In the genomic region with DNA sequence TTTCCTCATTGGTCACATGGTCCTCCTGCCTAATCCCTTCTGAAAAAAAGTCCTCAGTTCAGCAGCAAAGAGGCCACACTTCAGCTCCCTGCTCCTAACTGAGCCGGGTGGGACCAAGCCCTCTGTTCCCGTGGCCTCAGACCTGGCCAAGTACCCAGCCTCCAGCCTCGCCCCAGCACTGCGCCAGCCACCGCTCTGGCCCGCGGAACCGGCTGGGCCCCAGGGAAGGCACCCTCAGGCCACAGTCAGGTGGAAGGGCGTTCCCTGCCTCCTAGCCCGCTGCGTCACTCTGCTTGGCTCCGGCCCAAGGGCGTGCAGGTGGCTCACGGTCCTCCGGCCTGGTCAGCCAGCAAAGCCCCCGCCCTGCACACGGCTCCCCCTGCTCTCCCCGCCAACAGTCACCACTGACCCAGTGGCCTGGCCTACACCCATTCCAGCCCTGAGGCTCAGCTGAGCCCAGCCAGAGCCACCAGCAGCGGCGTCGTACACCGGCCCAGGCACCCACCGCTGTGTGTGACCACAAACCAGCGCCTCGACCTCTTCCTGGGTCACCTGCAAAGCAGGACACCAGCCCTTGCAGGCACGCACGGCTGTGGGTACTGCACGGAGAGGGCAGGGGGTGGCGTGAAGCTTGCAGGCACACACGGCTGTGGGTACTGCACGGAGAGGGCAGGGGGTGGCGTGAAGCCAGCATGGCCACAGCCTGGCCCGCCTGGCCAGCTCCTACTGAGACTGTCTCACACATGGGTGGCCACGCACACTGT, we compare ENCODE assay signal across 11 cellular contexts. TPM values are rescaled to one million over a fixed set of nuclear protein-coding genes. Genes with fewer than 3 reads are reported as not detected.
DNase-seq lines count a peak whose midpoint lies in the region; ATAC-seq and TF ChIP-seq lines count a peak whose summit lies in the region.
"Had no signal": no experiment of that assay in that cellular context is flagged by ENCODE, and none has a peak within 500 bp of the region (broad histone marks: within the 10 kb centered on the region; RNA-seq: fewer than 3 reads in every experiment).

No MANE protein-coding gene starts in this region.

- no peaks in the 10 kb centered on the region for H4K20me1 ChIP-seq in GM23248 (ENCODE audit: insufficient read depth)

- H3K79me2 ChIP-seq in GM23248 (ENCODE audit: insufficient read depth): peaks cover 62% of the 10 kb centered on the region

- H3K36me3 ChIP-seq in left lung (peaks cover 0 to 98% of the 10 kb centered on the region in 2 donors), thyroid gland (peaks cover 33 to 47% of the 10 kb centered on the region in 2 donors), GM23248 (ENCODE audit: low read depth) (no peaks in the 10 kb centered on the region)

- intact Hi-C loops in left lung (cut with DNase I): no loop called here
- intact Hi-C loops in thyroid gland (cut with DNase I): loop anchor here (5.0 kb wide), 1 partner anchor 148 kb away; no protein-coding TSS in a partner anchor

- peak in 1 of 2 donors; percentile 67 for TF ChIP-seq POLR2A in thyroid gland (IDR thresholded peaks at IDR 0.05)

- H3K27ac ChIP-seq in caudate nucleus (ENCODE audit: low read depth, low read length) (peak overlapping the region; percentile 19), left lung (peak overlapping the region; percentile 63 to 71), thyroid gland (peak overlapping the region; percentile 90 to 95 (median 91)), GM23248 (no peak overlapping the region)

- peaks cover 5 to 41% of the 10 kb centered on the region in 2 donors for H3K4me1 ChIP-seq in left lung
- peaks cover 28 to 36% of the 10 kb centered on the region in 2 donors for H3K4me1 ChIP-seq in thyroid gland
- H3K4me1 ChIP-seq in GM23248 (ENCODE audit: insufficient read depth): no peaks in the 10 kb centered on the region

- no peak overlapping the region for H3K9ac ChIP-seq in GM23248

- DNase-seq in DMS79 treated with DMSO at 0.1 percent for 48 hours (lab: John Stamatoyannopoulos, UW): peak; percentile 64
- DNase-seq in DMS79 (lab: John Stamatoyannopoulos, UW): no peak
- peak in 1 of 61 donors; percentile 39 for DNase-seq in caudate nucleus (lab: John Stamatoyannopoulos, UW)
- DNase-seq in left lung: peak; percentile 90 to 95
- peak; percentile 99 for DNase-seq in thyroid gland
- no peak for DNase-seq in activated CD8-positive, alpha-beta memory T cell treated with anti-CD3 and anti-CD28 coated beads for 24 hours
- DNase-seq in GM23248: no peak
- DNase-seq in GF-D8 (lab: John Stamatoyannopoulos, UW): no peak
- DNase-seq: T1000 had no signal

- TF ChIP-seq CTCF in left lung (IDR thresholded peaks at IDR 0.05): no peak
- no peak for TF ChIP-seq CTCF in thyroid gland (IDR thresholded peaks at IDR 0.05)

- 16 to 21% methylated on average over 6 to 14 of the region's 34 CpGs for WGBS in thyroid gland, 2 donors
- WGBS in GM23248 (ENCODE audit: low coverage in 1 of 2, low lambda C conversion rate in 2 of 2, missing lambda C conversion rate in 2 of 2), 2 experiments: 88% methylated on average over 31 to 32 of the region's 34 CpGs

- H3K9me3 ChIP-seq in left lung (no peaks in the 10 kb centered on the region), thyroid gland (no peaks in the 10 kb centered on the region), GM23248 (ENCODE audit: low read depth) (no peaks in the 10 kb centered on the region)

- H3K27me3 ChIP-seq in left lung: no peaks in the 10 kb centered on the region
- H3K27me3 ChIP-seq in thyroid gland: no peaks in the 10 kb centered on the region
- H3K27me3 ChIP-seq in GM23248 (replicated peaks; ENCODE audit: insufficient read depth): no peaks in the 10 kb centered on the region

- no peak overlapping the region for H3K4me2 ChIP-seq in GM23248 (ENCODE audit: unreplicated experiment)

- in situ Hi-C loops in GM23248 (cut with MboI): no loop called here

- no peaks in the 10 kb centered on the region for H3F3A ChIP-seq in GM23248 (ENCODE audit: insufficient read depth)

- ATAC-seq in left lung: peak; percentile 95
- ATAC-seq: activated naive CD4-positive, alpha-beta T cell treated with anti-CD3 and anti-CD28 coated beads, Interleukin-2, amount 50 U/mL, for 72 hours had no signal

- H3K9me2 ChIP-seq in GM23248 (ENCODE audit: insufficient read depth): no peaks in the 10 kb centered on the region

- H2AFZ ChIP-seq in GM23248: no peak overlapping the region

- no peak overlapping the region for H3K4me3 ChIP-seq in left lung
- peak overlapping the region in 1 of 3 donors; percentile 4 for H3K4me3 ChIP-seq in thyroid gland (replicated peaks in 1 of 3)
- H3K4me3 ChIP-seq in GM23248: no peak overlapping the region
- H3K4me3 ChIP-seq: skin epidermis had no signal

RNA-seq across cellular contexts. Expression of a gene that starts 19.4 kb away (rescaled TPM):
- total RNA-seq in left lung: 100 to 1,000 TPM in 1 of 2 donors, 10 to 100 TPM in 1; 82.3 to 126 TPM
- 10 to 100 TPM; 64.8 to 91.4 (median 84.2) TPM for total RNA-seq in thyroid gland
- 43.0 and 45.4 TPM in 2 replicates for total RNA-seq in GM23248 (2014; rRNA removed; shearing (Covaris generic))
- 43.1 and 43.9 TPM in 2 replicates for polyA plus RNA-seq in GM23248 (2016; fragmentation: Nextera tagmentation; extraction: Ambion mirVana)

RNA-seq across cellular contexts. Expression of a gene that starts 34.7 kb away (rescaled TPM):
- total RNA-seq in left lung (10 to 100 TPM; 21.1 to 43.2 TPM), thyroid gland (10 to 100 TPM; 14.7 to 36.1 (median 29.5) TPM)
- total RNA-seq in GM23248 (2014; rRNA removed; shearing (Covaris generic)): 5.1 and 14.4 TPM in 2 replicates
- polyA plus RNA-seq in GM23248 (2016; fragmentation: Nextera tagmentation; extraction: Ambion mirVana): 18.9 and 20.0 TPM in 2 replicates

Comparison
In these comparisons a context has a peak if more than half of its experiments do, and no peak if none do; other contexts are left out.
1. DNase-seq: peak in DMS79 treated with DMSO at 0.1 percent for 48 hours (single experiment), left lung (2 of 2) and thyroid gland (2 of 2); none in DMS79 (single experiment), activated CD8-positive, alpha-beta memory T cell treated with anti-CD3 and anti-CD28 coated beads for 24 hours (single experiment), GM23248 (single experiment) and GF-D8 (single experiment).